Comparison of ENCODE assay signal across 11 cellular contexts in the genomic region with DNA sequence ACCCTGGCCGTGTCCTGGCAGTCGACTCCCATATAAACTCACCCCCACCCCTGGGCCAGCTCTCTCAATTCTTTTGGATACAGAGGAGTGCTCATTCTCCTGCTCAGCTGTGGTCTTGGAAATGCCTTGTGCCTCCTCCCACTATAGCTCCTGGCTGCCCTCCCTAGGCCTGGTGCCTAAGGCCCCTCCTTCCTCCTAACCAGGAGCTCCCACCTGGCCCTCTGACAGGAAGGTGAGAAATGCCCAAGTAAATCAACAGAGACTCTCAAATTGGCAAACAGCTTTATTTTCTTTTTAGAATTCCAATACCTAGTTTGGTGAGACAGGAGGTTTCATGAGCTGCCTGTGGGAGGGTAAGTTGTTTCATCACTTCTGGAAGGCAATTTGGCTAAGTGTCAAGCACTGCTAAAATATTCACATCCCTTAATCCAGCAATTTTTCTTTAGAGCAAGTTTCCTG.
DNase-seq lines count a peak whose midpoint lies in the region; ATAC-seq and TF ChIP-seq lines count a peak whose summit lies in the region.
"Had no signal": no experiment of that assay in that cellular context is flagged by ENCODE, and none has a peak within 500 bp of the region (broad histone marks: within the 10 kb centered on the region; RNA-seq: fewer than 3 reads in every experiment).

No MANE protein-coding gene starts in this region.

- TF ChIP-seq RAD21 in IMR-90 (IDR thresholded peaks at IDR 0.05; ENCODE audit: low read length): no peak

- no TSS peak for BruUV-seq in IMR-90 (replicated peaks; lab: Mats Ljungman, UMichigan)

- H4K91ac ChIP-seq in IMR-90 (ENCODE audit: insufficient read depth, low read depth, low read length): no peak overlapping the region

- ATAC-seq in IMR-90 (ENCODE audit: low read depth) (no peak; the same call in none of the 2 replicates), HG03442 (IDR thresholded peaks at IDR 0.05; ENCODE audit: unreplicated experiment) (no peak)

- no peaks in the 10 kb centered on the region for H3K79me1 ChIP-seq in IMR-90 (ENCODE audit: low read depth in 1 of 2, low read length in 2 of 2)

- 0 out of 4 replicates have a peak overlapping the region, but pooled peaks of 1 of the 2 experiments have one; percentile 23 for H4K8ac ChIP-seq in IMR-90 (ENCODE audit: low read depth in 2 of 2, low read length in 2 of 2)

- no peak overlapping the region for H2AK9ac ChIP-seq in IMR-90 (replicated peaks; ENCODE audit: low read depth, low read length, poor library complexity)

- no peak overlapping the region; the same call in 1 of the 2 replicates for H3K18ac ChIP-seq in IMR-90 (ENCODE audit: low read depth, low read length)

- no peak for TF ChIP-seq CTCF in IMR-90 (conservative IDR thresholded peaks at IDR 0.05; ENCODE audit: low read depth, low read length)
- no peak for TF ChIP-seq CTCF in breast epithelium (IDR thresholded peaks at IDR 0.05)
- TF ChIP-seq CTCF in tibial nerve (IDR thresholded peaks at IDR 0.05): no peak

- H3K23ac ChIP-seq in IMR-90 (ENCODE audit: low read depth, low read length): no peak overlapping the region

- TF ChIP-seq POLR2A in IMR-90 (IDR thresholded peaks at IDR 0.05; ENCODE audit: low read depth, low read length) (no peak), breast epithelium (IDR thresholded peaks at IDR 0.05) (no peak), tibial nerve (IDR thresholded peaks at IDR 0.05) (no peak)

- H4K20me1 ChIP-seq in IMR-90 (ENCODE audit: insufficient read depth, low read length): no peaks in the 10 kb centered on the region

- H4K5ac ChIP-seq in IMR-90 (ENCODE audit: low read depth, low read length): no peak overlapping the region

- H2BK15ac ChIP-seq in IMR-90 (ENCODE audit: low read depth, low read length): no peak overlapping the region

- no peak overlapping the region for H2BK5ac ChIP-seq in IMR-90 (ENCODE audit: low read depth, low read length, poor library complexity, severe bottlenecking)

- H3K56ac ChIP-seq in IMR-90 (ENCODE audit: extremely low read depth, insufficient read depth, low read length): no peak overlapping the region

- CTCF ChIA-PET in IMR-90 (lab: Yijun Ruan, JAX): interaction anchor here (0.8 kb wide), 1 partner anchor 56 kb away, joined by 3 read pairs; no protein-coding TSS in a partner anchor

- H2BK120ac ChIP-seq in IMR-90 (ENCODE audit: low read depth, low read length): no peak overlapping the region

- H2BK20ac ChIP-seq in IMR-90 (ENCODE audit: low read depth, low read length): no peak overlapping the region

- dilution Hi-C loops in IMR-90 (cut with HindIII; ENCODE audit: low sequenced_read_pairs, unreplicated experiment): no loop called here

- no CpG with 5 or more reads among the region's 2 CpGs for WGBS in IMR-90 (ENCODE audit: extremely low coverage in 2 of 2, insufficient read length in 1 of 2), 2 experiments
- WGBS in tibial nerve, 2 donors: 33 to 65% methylated on average over 2 of the region's 2 CpGs

- H3K9ac ChIP-seq in IMR-90 (ENCODE audit: low read depth, low read length) (no peak overlapping the region), subcutaneous abdominal adipose tissue (ENCODE audit: low read length in 5 of 5) (peak overlapping the region in 1 of 5 donors; percentile 64)

- no peak overlapping the region for H2AK5ac ChIP-seq in IMR-90 (ENCODE audit: low read depth, low read length)

- H2AFZ ChIP-seq in IMR-90 (replicated peaks; ENCODE audit: low read length, poor library complexity): no peak overlapping the region

- intact Hi-C loops in IMR-90 (cut with micrococcal nuclease) (no loop called here), breast epithelium (cut with DNase I; ENCODE audit: low total_unique reads) (no loop called here)

- in situ Hi-C loops in IMR-90 (cut with MboI; ENCODE audit: low sequenced_read_pairs): no loop called here

- H3K27me3 ChIP-seq in IMR-90 (ENCODE audit: control insufficient read depth, insufficient read depth, low read length) (no peaks in the 10 kb centered on the region; the same call in 1 of the 2 replicates), breast epithelium (no peaks in the 10 kb centered on the region), subcutaneous abdominal adipose tissue (ENCODE audit: control insufficient read depth in 5 of 5, insufficient read depth in 4 of 5, low read length in 5 of 5) (no peaks in the 10 kb centered on the region), tibial nerve (no peaks in the 10 kb centered on the region)
- H3K27me3 ChIP-seq: upper lobe of left lung had no signal

- H3K9me3 ChIP-seq in IMR-90 (ENCODE audit: control insufficient read depth, insufficient read depth, low read length) (no peaks in the 10 kb centered on the region), breast epithelium (no peaks in the 10 kb centered on the region), subcutaneous abdominal adipose tissue (ENCODE audit: control insufficient read depth in 5 of 5, low read length in 5 of 5) (peaks cover 0 to 3% (median 0%) of the 10 kb centered on the region in 5 donors), tibial nerve (no peaks in the 10 kb centered on the region)
- H3K9me3 ChIP-seq: upper lobe of left lung had no signal

- H3K4me2 ChIP-seq in IMR-90 (ENCODE audit: low read depth, low read length): no peak overlapping the region

- no peaks in the 10 kb centered on the region for H3K36me3 ChIP-seq in IMR-90 (ENCODE audit: control insufficient read depth, insufficient read depth, low read length)
- H3K36me3 ChIP-seq in breast epithelium: no peaks in the 10 kb centered on the region
- H3K36me3 ChIP-seq in subcutaneous abdominal adipose tissue (ENCODE audit: control insufficient read depth in 5 of 5, insufficient read depth in 5 of 5, low read length in 5 of 5): no peaks in the 10 kb centered on the region
- H3K36me3 ChIP-seq in tibial nerve: no peaks in the 10 kb centered on the region
- H3K36me3 ChIP-seq: upper lobe of left lung had no signal

- H3K4ac ChIP-seq in IMR-90 (ENCODE audit: low read depth, low read length): no peak overlapping the region

- H3K27ac ChIP-seq in IMR-90 (ENCODE audit: insufficient read depth, low read length) (no peak overlapping the region), breast epithelium (peak overlapping the region; percentile 66 to 88), subcutaneous abdominal adipose tissue (ENCODE audit: low read depth, low read length) (peak overlapping the region; percentile 83), tibial nerve (peak overlapping the region in 2 of 4 donors; percentile 25 to 42)

- POLR2A ChIA-PET in IMR-90 (lab: Charles Lee; ENCODE audit: unreplicated experiment): no interaction called here

- H3K4me3 ChIP-seq in IMR-90 (ENCODE audit: insufficient read depth, low read depth, low read length) (no peak overlapping the region), breast epithelium (no peak overlapping the region), subcutaneous abdominal adipose tissue (ENCODE audit: low read depth in 1 of 5, low read length in 5 of 5) (no peak overlapping the region), tibial nerve (no peak overlapping the region)
- H3K4me3 ChIP-seq: upper lobe of left lung had no signal

- DNase-seq in IMR-90 (peak; percentile 50), breast epithelium (ENCODE audit: low spot score in 2 of 2) (peak; percentile 50 to 90), kidney glomerular epithelial cell (lab: John Stamatoyannopoulos, UW) (peak; percentile 83), HK-2 (ENCODE audit: unreplicated experiment) (no peak), tibial nerve (ENCODE audit: low spot score in 2 of 2) (no peak)
- DNase-seq: DND-41, immature natural killer cell, NCI-H187 had no signal

- TF ChIP-seq EP300 in tibial nerve (IDR thresholded peaks at IDR 0.05): no peak

- H3K4me1 ChIP-seq in IMR-90 (ENCODE audit: control insufficient read depth, insufficient read depth, low read length) (peaks cover 4% of the 10 kb centered on the region; the same call in 1 of the 2 replicates), breast epithelium (peaks cover 3 to 5% of the 10 kb centered on the region in 2 donors), subcutaneous abdominal adipose tissue (ENCODE audit: control insufficient read depth in 5 of 5, insufficient read depth in 5 of 5, low read length in 5 of 5) (peaks cover 7 to 45% (median 23%) of the 10 kb centered on the region in 5 donors), tibial nerve (peaks cover 0 to 23% (median 3%) of the 10 kb centered on the region in 4 donors)
- H3K4me1 ChIP-seq: upper lobe of left lung had no signal

- no peaks in the 10 kb centered on the region; the same call in 1 of the 2 replicates for H3K9me1 ChIP-seq in IMR-90 (ENCODE audit: insufficient read depth, low read length)

- no peak overlapping the region for H3K14ac ChIP-seq in IMR-90 (replicated peaks; ENCODE audit: low read depth, low read length)

TF ChIP-seq in IMR-90, 13 proteins besides CTCF, POLR2A, EP300 and RAD21:
- TF ChIP-seq CEBPB (IDR thresholded peaks at IDR 0.05; ENCODE audit: low read depth, low read length): 0 out of 2 replicates have a peak, but pooled peaks have one; percentile 1
- TF ChIP-seq RCOR1 (IDR thresholded peaks at IDR 0.05; ENCODE audit: insufficient replicate concordance, low read length): no peak

Comparison
In these comparisons a context has a peak if more than half of its experiments do, and no peak if none do; other contexts are left out.
1. DNase-seq: peak in IMR-90 (single experiment), breast epithelium (2 of 2) and kidney glomerular epithelial cell (single experiment); none in HK-2 (single experiment) and tibial nerve (0 of 2).